19 cellular contexts compared by ENCODE assay signal in the genomic region with DNA sequence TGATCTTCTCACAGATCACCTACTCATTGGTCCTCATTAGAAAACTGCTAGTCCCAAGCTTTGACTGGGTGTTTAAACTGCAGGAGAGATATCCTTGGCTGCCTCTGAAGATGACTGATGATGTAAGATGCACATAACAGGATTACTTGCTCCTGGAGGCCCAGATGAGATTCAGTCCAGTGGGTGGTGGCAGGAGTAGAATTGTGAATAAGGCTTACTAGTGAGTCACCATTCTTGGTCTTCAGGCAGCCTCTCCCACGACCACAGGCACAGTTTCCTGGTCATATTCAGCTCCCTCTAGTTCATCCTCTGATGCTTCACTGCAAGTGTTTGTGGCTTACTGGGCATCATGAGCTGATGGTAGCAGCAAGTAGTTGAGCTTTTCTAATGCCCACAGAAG. TPM values are rescaled to one million over a fixed set of nuclear protein-coding genes. Genes with fewer than 3 reads are reported as not detected.
DNase-seq lines count a peak whose midpoint lies in the region; ATAC-seq and TF ChIP-seq lines count a peak whose summit lies in the region.
"Had no signal": no experiment of that assay in that cellular context is flagged by ENCODE, and none has a peak within 500 bp of the region (broad histone marks: within the 10 kb centered on the region; RNA-seq: fewer than 3 reads in every experiment).

No MANE protein-coding gene starts in this region.

- no peaks in the 10 kb centered on the region for H3K9me3 Mint-ChIP-seq in activated CD4-positive, alpha-beta T cell treated with anti-CD3 and anti-CD28 coated beads for 36 hours (ENCODE audit: low read depth)
- H3K9me3 Mint-ChIP-seq: activated CD4-positive, alpha-beta T cell treated with anti-CD3 and anti-CD28 coated beads, Interleukin-2, amount 10 ng/mL, durations not matched to agents 24 days and 14 days had no signal

- POLR2A ChIA-PET in activated CD4-positive, alpha-beta T cell treated with anti-CD3 and anti-CD28 coated beads for 36 hours (lab: Charles Lee), result no interaction called here

- ATAC-seq in GM19397 (IDR thresholded peaks at IDR 0.05; ENCODE audit: unreplicated experiment), result no peak
- ATAC-seq in activated CD4-positive, alpha-beta T cell treated with anti-CD3 and anti-CD28 coated beads for 36 hours, result no peak
- ATAC-seq: left colon had no signal

- CTCF ChIA-PET in activated CD4-positive, alpha-beta T cell treated with anti-CD3 and anti-CD28 coated beads for 36 hours (lab: Charles Lee), result interaction anchor here (0.6 kb wide), 1 partner anchor 266 kb away, joined by 3 read pairs; no protein-coding TSS in a partner anchor

- in situ Hi-C loops in G401 (cut with HindIII; ENCODE audit: low sequenced_read_pairs), result no loop called here

- H3K4me3 Mint-ChIP-seq in activated CD4-positive, alpha-beta T cell treated with anti-CD3 and anti-CD28 coated beads for 36 hours, result no peak overlapping the region
- H3K4me3 Mint-ChIP-seq: activated CD4-positive, alpha-beta T cell treated with anti-CD3 and anti-CD28 coated beads, Interleukin-2, amount 10 ng/mL, durations not matched to agents 24 days and 14 days; naive B cell had no signal

- DNase-seq in GM03348 (ENCODE audit: low spot score), result peak; percentile 4
- DNase-seq in NCI-H226, result peak; percentile 28
- DNase-seq in choroid plexus epithelial cell (ENCODE audit: low read depth), result peak; percentile 21
- DNase-seq in occipital lobe (lab: John Stamatoyannopoulos, UW), result peak; percentile 30
- no peak for DNase-seq in activated CD4-positive, alpha-beta T cell treated with anti-CD3 and anti-CD28 coated beads for 36 hours
- DNase-seq in G401 (ENCODE audit: low spot score), result no peak
- DNase-seq in effector CD8-positive, alpha-beta T cell (lab: John Stamatoyannopoulos, UW), result no peak
- DNase-seq: activated CD4-positive, alpha-beta T cell treated with anti-CD3 and anti-CD28 coated beads, Interleukin-2, amount 10 ng/mL, durations not matched to agents 24 days and 14 days; DND-41; effector CD4-positive, alpha-beta T cell; left colon; naive B cell; NCI-H1417 treated with DMSO at 0.1 percent for 48 hours; NCI-H446; Peyer's patch; upper lobe of left lung had no signal

- H3K4me1 Mint-ChIP-seq in activated CD4-positive, alpha-beta T cell treated with anti-CD3 and anti-CD28 coated beads for 36 hours, result no peaks in the 10 kb centered on the region
- H3K4me1 Mint-ChIP-seq: activated CD4-positive, alpha-beta T cell treated with anti-CD3 and anti-CD28 coated beads, Interleukin-2, amount 10 ng/mL, durations not matched to agents 24 days and 14 days; naive B cell had no signal

- TF ChIP-seq CTCF in choroid plexus epithelial cell (conservative IDR thresholded peaks at IDR 0.05; ENCODE audit: low read depth, low read length), result no peak

- H3K4me3 ChIP-seq in choroid plexus epithelial cell (ENCODE audit: low read depth, low read length), result no peak overlapping the region
- H3K4me3 ChIP-seq: BLaER1, Peyer's patch, upper lobe of left lung had no signal

- no peaks in the 10 kb centered on the region for H3K36me3 Mint-ChIP-seq in activated CD4-positive, alpha-beta T cell treated with anti-CD3 and anti-CD28 coated beads for 36 hours (ENCODE audit: low read depth)
- H3K36me3 Mint-ChIP-seq: naive B cell had no signal

- intact Hi-C loops in activated CD4-positive, alpha-beta T cell treated with anti-CD3 and anti-CD28 coated beads for 36 hours (cut with DNase I, micrococcal nuclease), result no loop called here

- H3K27ac Mint-ChIP-seq in activated CD4-positive, alpha-beta T cell treated with anti-CD3 and anti-CD28 coated beads for 36 hours, result no peak overlapping the region
- H3K27ac Mint-ChIP-seq: activated CD4-positive, alpha-beta T cell treated with anti-CD3 and anti-CD28 coated beads, Interleukin-2, amount 10 ng/mL, durations not matched to agents 24 days and 14 days; naive B cell had no signal

- peaks cover 6% of the 10 kb centered on the region for H3K27me3 Mint-ChIP-seq in activated CD4-positive, alpha-beta T cell treated with anti-CD3 and anti-CD28 coated beads for 36 hours

RNA-seq across cellular contexts. Expression of a gene that starts 12.1 kb away (rescaled TPM):
- total RNA-seq in occipital lobe, result 3.7 TPM
- total RNA-seq in activated CD4-positive, alpha-beta T cell treated with anti-CD3 and anti-CD28 coated beads for 36 hours, result not detected
- total RNA-seq in G401 (2014; rRNA removed; shearing (Covaris generic)), result not detected in 2 replicates
- total RNA-seq: left colon; Peyer's patch; T-helper 1 cell treated with Interleukin-12 subunit alpha and Interleukin-12 subunit beta and Interleukin-4 antibody, amounts not matched to agents 30 ng/mL and 1 ng/mL, for 36 hours had no signal

Comparison
In these comparisons a context has a peak if more than half of its experiments do, and no peak if none do; other contexts are left out.
1. DNase-seq: peak in GM03348 (single experiment), NCI-H226 (single experiment), choroid plexus epithelial cell (single experiment) and occipital lobe (single experiment); none in activated CD4-positive, alpha-beta T cell treated with anti-CD3 and anti-CD28 coated beads for 36 hours (single experiment), G401 (single experiment) and effector CD8-positive, alpha-beta T cell (single experiment).